8 cellular contexts compared by ENCODE assay signal in genomic region chr5:67015577-67016290, GRCh38.
A peak's percentile ranks its signal among the peaks of the same experiment; 100 is the strongest.
DNase-seq lines count a peak whose midpoint lies in the region; ATAC-seq and TF ChIP-seq lines count a peak whose summit lies in the region.

No MANE protein-coding gene starts in this region.

- H3K79me2 ChIP-seq in PC-9 (ENCODE audit: low read depth) = peaks cover 91% of the 10 kb centered on the region

- H3K9me3 Mint-ChIP-seq in activated T-cell treated with anti-CD3 and anti-CD28 coated beads, Interleukin-2, amount 50 U/mL, for 24 hours = no peaks in the 10 kb centered on the region

- no peaks in the 10 kb centered on the region for H3K27me3 Mint-ChIP-seq in activated T-cell treated with anti-CD3 and anti-CD28 coated beads, Interleukin-2, amount 50 U/mL, for 24 hours

- DNase-seq in HCEC 1CT (peak; percentile 51), PC-9 (peak in 1 of 2 experiments; percentile 95), fibroblast of pulmonary artery (ENCODE audit: low read depth) (peak; percentile 56), pulmonary artery endothelial cell (ENCODE audit: low read depth, low spot score) (peak; percentile 73), HPDE6-E6E7 (ENCODE audit: extremely low spot score) (no peak), cortex of kidney (lab: John Stamatoyannopoulos, UW) (no peak)
- DNase-seq in activated T-cell treated with anti-CD3 and anti-CD28 coated beads, Interleukin-2, amount 50 U/mL, for 24 hours = no peak

- H3K9me2 ChIP-seq in PC-9 (ENCODE audit: insufficient read depth) = no peaks in the 10 kb centered on the region

- no peak overlapping the region for H2AFZ ChIP-seq in PC-9

- H3K4me2 ChIP-seq in PC-9 = peak overlapping the region; percentile 84

- intact Hi-C loops in PC-9 (cut with micrococcal nuclease; ENCODE audit: unreplicated experiment) = no loop called here

- H3K4me3 ChIP-seq in PC-9 (peak overlapping the region; percentile 54), fibroblast of pulmonary artery (replicated peaks; ENCODE audit: low read depth, low read length) (peak overlapping the region; percentile 53)

- peak overlapping the region; percentile 96 for H3K27ac ChIP-seq in PC-9

- POLR2A ChIA-PET in PC-9 (lab: Charles Lee; ENCODE audit: unreplicated experiment) = interaction anchor here (0.5 kb wide), 1 partner anchor 101 kb away, joined by 3 read pairs; no protein-coding TSS in a partner anchor

- H3K36me3 ChIP-seq in PC-9 (ENCODE audit: low read depth) = peaks cover 7% of the 10 kb centered on the region; the same call in 1 of the 2 replicates

- peaks cover 5% of the 10 kb centered on the region; the same call in 1 of the 2 replicates for H3K9me3 ChIP-seq in PC-9 (ENCODE audit: insufficient read depth, low read depth)

- CTCF ChIA-PET in PC-9 (lab: Charles Lee) = no interaction called here

- H3K27me3 ChIP-seq in PC-9 (ENCODE audit: insufficient read depth, low read depth) = no peaks in the 10 kb centered on the region

- peaks cover 72% of the 10 kb centered on the region for H3K4me1 Mint-ChIP-seq in activated T-cell treated with anti-CD3 and anti-CD28 coated beads, Interleukin-2, amount 50 U/mL, for 24 hours (ENCODE audit: low read depth)

- H3K4me1 ChIP-seq in PC-9 (replicated peaks; ENCODE audit: insufficient read depth) = peaks cover 61% of the 10 kb centered on the region

- H3K4me3 Mint-ChIP-seq in activated T-cell treated with anti-CD3 and anti-CD28 coated beads, Interleukin-2, amount 50 U/mL, for 24 hours = no peak overlapping the region

- H4K20me1 ChIP-seq in PC-9 (ENCODE audit: insufficient read depth) = no peaks in the 10 kb centered on the region

- no TSS peak for BruUV-seq in PC-9 (replicated peaks; lab: Mats Ljungman, UMichigan)

- H3K27ac Mint-ChIP-seq in activated T-cell treated with anti-CD3 and anti-CD28 coated beads, Interleukin-2, amount 50 U/mL, for 24 hours = no peak overlapping the region

- TF ChIP-seq CTCF in PC-9 (conservative IDR thresholded peaks at IDR 0.05) (no peak), fibroblast of pulmonary artery (IDR thresholded peaks at IDR 0.05; ENCODE audit: low read length, missing control alignments) (no peak)

- no peak for ATAC-seq in HG03457 (IDR thresholded peaks at IDR 0.05; ENCODE audit: unreplicated experiment)

- H3F3A ChIP-seq in PC-9 (ENCODE audit: insufficient read depth, low read depth) = peaks cover 36% of the 10 kb centered on the region

- peaks cover 4% of the 10 kb centered on the region for H3K36me3 Mint-ChIP-seq in activated T-cell treated with anti-CD3 and anti-CD28 coated beads, Interleukin-2, amount 50 U/mL, for 24 hours (ENCODE audit: low read depth)

Comparison
In these comparisons a context has a peak if more than half of its experiments do, and no peak if none do; other contexts are left out.
1. DNase-seq: peak in HCEC 1CT (single experiment), fibroblast of pulmonary artery (single experiment) and pulmonary artery endothelial cell (single experiment); none in activated T-cell treated with anti-CD3 and anti-CD28 coated beads, Interleukin-2, amount 50 U/mL, for 24 hours (single experiment), HPDE6-E6E7 (single experiment) and cortex of kidney (single experiment).